In the genomic region with DNA sequence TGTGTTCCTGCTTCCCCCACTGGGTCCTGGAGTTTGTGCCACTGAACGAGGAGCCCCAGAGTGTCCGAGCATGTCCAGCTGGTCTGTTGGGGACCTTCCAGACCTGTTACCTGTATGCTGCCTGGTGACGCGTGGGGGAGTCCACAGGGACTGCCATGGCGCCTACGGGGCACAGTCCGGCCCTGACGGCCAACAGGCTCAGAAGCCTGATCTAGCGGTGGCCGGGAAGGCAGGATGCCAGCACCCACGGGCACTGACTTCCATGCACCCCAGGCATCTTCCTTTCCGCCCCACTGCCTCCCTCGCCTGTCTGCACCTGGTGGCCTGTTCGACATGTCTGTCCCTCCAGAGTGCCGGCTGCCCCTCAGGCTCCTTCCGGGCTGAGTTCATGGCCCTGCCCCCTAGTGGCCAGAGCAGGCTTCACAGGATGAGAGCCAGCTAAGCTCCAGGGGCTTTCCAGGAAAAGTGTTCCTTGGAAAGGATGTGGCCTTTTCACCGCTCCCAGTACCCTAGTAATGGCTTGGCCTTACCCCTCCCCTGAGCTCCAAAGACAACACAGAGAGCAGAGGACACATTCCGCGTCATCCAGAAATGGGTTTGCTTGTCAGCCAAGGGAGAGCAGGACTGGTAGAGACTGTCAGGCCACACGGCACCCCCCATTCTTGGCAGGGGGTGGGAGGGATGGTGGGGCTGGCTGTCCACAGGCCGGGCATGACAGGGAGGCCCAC, we compare ENCODE assay signal across 8 cellular contexts. TPM values are rescaled to one million over a fixed set of nuclear protein-coding genes. Genes with fewer than 3 reads are reported as not detected.
DNase-seq lines count a peak whose midpoint lies in the region; ATAC-seq, FAIRE-seq and TF ChIP-seq lines count a peak whose summit lies in the region.

No MANE protein-coding gene starts in this region.

- 53% methylated on average over 21 of the region's 21 CpGs for whole genome bisulfite sequencing in GM12878 (ENCODE audit: insufficient coverage, insufficient replicate concordance, low lambda C conversion rate, missing lambda C conversion rate)

- H3K4me1 Mint-ChIP-seq in CD8-positive, alpha-beta T cell (ENCODE audit: low read depth), result peaks cover 9% of the 10 kb centered on the region
- peaks cover 27% of the 10 kb centered on the region for H3K4me1 Mint-ChIP-seq in T-helper 2 cell treated with Interferon-gamma antibody and Interleukin-4, amounts not matched to agents 5 μg/mL and 100 μg/mL, for 36 hours (ENCODE audit: low read depth)

- H3K79me2 ChIP-seq in GM12878 (ENCODE audit: control insufficient read depth, insufficient read depth, low read length), result no peaks in the 10 kb centered on the region

- TF ChIP-seq POLR2A in GM12878 (IDR thresholded peaks at IDR 0.05; ENCODE audit: low read depth, low read length), result no peak

- peak overlapping the region; percentile 33; the same call in 1 of the 2 replicates for H2AFZ ChIP-seq in GM12878 (ENCODE audit: control insufficient read depth, low read depth, low read length)

- ATAC-seq in CD8-positive, alpha-beta T cell, result peak; percentile 49
- peak; percentile 86 for ATAC-seq in GM12878
- no peak for ATAC-seq in HG02870 (IDR thresholded peaks at IDR 0.05; ENCODE audit: unreplicated experiment)
- ATAC-seq in GM19023 (IDR thresholded peaks at IDR 0.05; ENCODE audit: unreplicated experiment), result no peak

- no peaks in the 10 kb centered on the region for H3K36me3 Mint-ChIP-seq in CD8-positive, alpha-beta T cell
- no peaks in the 10 kb centered on the region for H3K36me3 Mint-ChIP-seq in T-helper 2 cell treated with Interferon-gamma antibody and Interleukin-4, amounts not matched to agents 5 μg/mL and 100 μg/mL, for 36 hours (ENCODE audit: low read depth)

- H3K9ac ChIP-seq in GM12878 (ENCODE audit: control insufficient read depth, insufficient read depth, low read length), result no peak overlapping the region

- H3K9me3 Mint-ChIP-seq in CD8-positive, alpha-beta T cell, result no peaks in the 10 kb centered on the region
- H3K9me3 Mint-ChIP-seq in T-helper 2 cell treated with Interferon-gamma antibody and Interleukin-4, amounts not matched to agents 5 μg/mL and 100 μg/mL, for 36 hours, result no peaks in the 10 kb centered on the region

- no TSS peak for BruUV-seq in GM12878 (replicated peaks; lab: Mats Ljungman, UMichigan)

- SMC1A ChIA-PET in GM12878 (lab: Charles Lee; ENCODE audit: uncharacterized antibody, unreplicated experiment), result interaction anchor here (0.6 to 4.8 kb wide), 10 partner anchors 8 to 296 kb away, joined by 3 to 23 read pairs (median 4); no protein-coding TSS in a partner anchor

- H3K4me1 ChIP-seq in CD8-positive, alpha-beta T cell (ENCODE audit: insufficient read depth, low read length), result peaks cover 4% of the 10 kb centered on the region
- H3K4me1 ChIP-seq in GM12878 (ENCODE audit: control insufficient read depth, insufficient read depth, low read length), result peaks cover 14% of the 10 kb centered on the region; the same call in 1 of the 2 replicates

- in situ Hi-C loops in GM12878 (cut with MboI), result no loop called here

- intact Hi-C loops in CD8-positive, alpha-beta T cell (cut with DNase I, micrococcal nuclease), result loop anchor here in 1 of 2 experiments (1.0 kb wide), 1 partner anchor 158 kb away; no protein-coding TSS in a partner anchor
- intact Hi-C loops in GM12878 (cut with micrococcal nuclease; ENCODE audit: unreplicated experiment), result no loop called here

- H3K9me3 ChIP-seq in CD8-positive, alpha-beta T cell (ENCODE audit: low read length), result no peaks in the 10 kb centered on the region
- H3K9me3 ChIP-seq in GM12878 (replicated peaks; ENCODE audit: control insufficient read depth, insufficient read depth, low read length), result no peaks in the 10 kb centered on the region

- H3K27ac Mint-ChIP-seq in CD8-positive, alpha-beta T cell, result no peak overlapping the region
- H3K27ac Mint-ChIP-seq in T-helper 2 cell treated with Interferon-gamma antibody and Interleukin-4, amounts not matched to agents 5 μg/mL and 100 μg/mL, for 36 hours, result no peak overlapping the region

- H3K27ac ChIP-seq in CD8-positive, alpha-beta T cell (ENCODE audit: low read depth, low read length), result no peak overlapping the region
- H3K27ac ChIP-seq in GM12878 (ENCODE audit: control insufficient read depth, insufficient read depth), result no peak overlapping the region

- no peaks in the 10 kb centered on the region for H4K20me1 ChIP-seq in GM12878 (ENCODE audit: control insufficient read depth, insufficient read depth)

- H3K4me3 Mint-ChIP-seq in CD8-positive, alpha-beta T cell, result no peak overlapping the region
- no peak overlapping the region for H3K4me3 Mint-ChIP-seq in T-helper 2 cell treated with Interferon-gamma antibody and Interleukin-4, amounts not matched to agents 5 μg/mL and 100 μg/mL, for 36 hours

- no peak for TF ChIP-seq EP300 in GM12878 (IDR thresholded peaks at IDR 0.05; ENCODE audit: borderline replicate concordance in 1 of 2, control insufficient read depth in 1 of 2, low read depth in 2 of 2, low read length in 2 of 2)

- no peaks in the 10 kb centered on the region for H3K27me3 Mint-ChIP-seq in CD8-positive, alpha-beta T cell (ENCODE audit: low read depth)
- H3K27me3 Mint-ChIP-seq in T-helper 2 cell treated with Interferon-gamma antibody and Interleukin-4, amounts not matched to agents 5 μg/mL and 100 μg/mL, for 36 hours (ENCODE audit: low read depth), result no peaks in the 10 kb centered on the region

- TF ChIP-seq RAD21 in GM12878 (IDR thresholded peaks at IDR 0.05; ENCODE audit: insufficient read depth, low read depth, low read length), result peak; percentile 24; the same call in 1 of the 2 replicates

- FAIRE-seq in GM12878 (lab: Jason Lieb, UNC), result no peak

- no peak overlapping the region for H3K4me3 ChIP-seq in CD8-positive, alpha-beta T cell (ENCODE audit: low read depth, low read length)
- H3K4me3 ChIP-seq in GM12878, result no peak overlapping the region

- POLR2A ChIA-PET in CD8-positive, alpha-beta T cell (lab: Charles Lee), result no interaction called here
- POLR2A ChIA-PET in GM12878 (lab: Charles Lee), result interaction anchor here (1.0 to 2.0 kb wide), 3 partner anchors 7 to 68 kb away, joined by 3 to 4 read pairs (median 3); a partner anchor contains a TSS

- RAD21 ChIA-PET in GM12878 (lab: Charles Lee; ENCODE audit: unreplicated experiment), result interaction anchor here (0.8 to 1.5 kb wide), 5 partner anchors 8 to 158 kb away, joined by 3 to 8 read pairs (median 3); no protein-coding TSS in a partner anchor

- peak; percentile 18 to 72 (median 59) for DNase-seq in CD8-positive, alpha-beta T cell
- peak; percentile 77 for DNase-seq in HT-29 (ENCODE audit: low spot score)
- peak; percentile 50 for DNase-seq in T-helper 2 cell treated with Interferon-gamma antibody and Interleukin-4, amounts not matched to agents 5 μg/mL and 100 μg/mL, for 36 hours (ENCODE audit: low spot score)
- DNase-seq in GM12878 (ENCODE audit: low read depth, low spot score), result no peak
- peak; percentile 50 for DNase-seq in iris pigment epithelial cell (ENCODE audit: low read depth)
- peak; percentile 64 for DNase-seq in stimulated activated CD4-positive, alpha-beta T cell treated with anti-CD3 and anti-CD28 coated beads, Interleukin-4, amount 100 ng/mL, for 1 hour

- no peaks in the 10 kb centered on the region for H3K27me3 ChIP-seq in CD8-positive, alpha-beta T cell (ENCODE audit: insufficient read depth, low read length)
- H3K27me3 ChIP-seq in GM12878 (replicated peaks in 1 of 2; ENCODE audit: control insufficient read depth in 2 of 2, insufficient read depth in 2 of 2, low read length in 1 of 2), result no peaks in the 10 kb centered on the region

- 0 out of 2 replicates have a peak overlapping the region, but pooled peaks have one; percentile 3 for H3K4me2 ChIP-seq in GM12878 (ENCODE audit: control insufficient read depth, insufficient read depth)

- TF ChIP-seq CTCF in CD8-positive, alpha-beta T cell (IDR thresholded peaks at IDR 0.05), result peak; percentile 81
- peak; percentile 63 to 92 (median 90) for TF ChIP-seq CTCF in GM12878 (IDR thresholded peaks at IDR 0.05 in 2 of 3, conservative IDR thresholded peaks at IDR 0.05 in 1 of 3; ENCODE audit: control insufficient read depth in 2 of 3, extremely low read depth in 1 of 3, insufficient read depth in 1 of 3, low read depth in 3 of 3, low read length in 3 of 3)

- CTCF ChIA-PET in CD8-positive, alpha-beta T cell (lab: Charles Lee), result interaction anchor here (0.5 to 2.6 kb wide), 28 partner anchors 8 to 547 kb away, joined by 3 to 16 read pairs (median 4); a partner anchor contains a TSS
- CTCF ChIA-PET in GM12878 (lab: Yijun Ruan, JAX), result interaction anchor here (0.7 to 9.6 kb wide), 26 partner anchors 8 to 585 kb away, joined by 3 to 142 read pairs (median 4); a partner anchor contains a TSS

- H3K36me3 ChIP-seq in CD8-positive, alpha-beta T cell (ENCODE audit: insufficient read depth, low read length), result no peaks in the 10 kb centered on the region
- no peaks in the 10 kb centered on the region for H3K36me3 ChIP-seq in GM12878 (ENCODE audit: control insufficient read depth in 2 of 2, insufficient read depth in 2 of 2, low read length in 1 of 2)

RNA-seq across cellular contexts. Expression of a gene that starts 35.7 kb away (rescaled TPM):
- total RNA-seq in CD8-positive, alpha-beta T cell, result 10 to 100 TPM; 57.8 to 62.0 TPM
- total RNA-seq in HT-29 (2014; rRNA removed; shearing (Covaris generic)), result 129 and 136 TPM in 2 replicates
- 17.2 and 19.9 TPM in 2 replicates for total RNA-seq in GM12878 (2013; cell fraction: nucleolus; rRNA removed)
- total RNA-seq in GM12878 (2014; rRNA removed) (22.9 and 26.0 TPM in 2 replicates), GM12878 (2014; rRNA removed; fragmentation: Illumina TruSeq; extraction: Trizol) (17.8 and 18.2 TPM in 2 replicates), GM12878 (2021) (22.9 and 25.7 TPM in 2 replicates)
- polyA plus RNA-seq in GM12878 (2011; ENCODE audit: low read depth), result 11.0 TPM
- polyA plus RNA-seq in GM12878 (2011; rRNA removed) (28.4 and 29.5 TPM in 2 replicates), GM12878 (2014; fragmentation: Illumina TruSeq; extraction: Trizol) (18.3 and 20.8 TPM in 2 replicates), GM12878 (2014; fragmentation: Nextera tagmentation; extraction: Ambion mirVana) (10 to 100 TPM in 1 of 2 experiments, 1 to 10 TPM in 1; 5.8 to 11.2 TPM), GM12878 (2014; rRNA removed) (22.2 and 23.6 TPM in 2 replicates), GM12878 (2016; fragmentation: Nextera tagmentation; extraction: Ambion mirVana) (10 to 100 TPM; 29.2 to 31.3 TPM)
- polyA plus RNA-seq in GM12878 (2011; cell fraction: cytosol; rRNA removed), result 19.3 and 20.9 TPM in 2 replicates
- 16.1 and 17.5 TPM in 2 replicates for polyA plus RNA-seq in GM12878 (2011; cell fraction: nucleus; rRNA removed)
- polyA plus RNA-seq in GM12878 (2012), result 13.8 and 14.7 TPM in 2 replicates
- 14.7 and 17.3 TPM in 2 replicates for polyA minus RNA-seq in GM12878 (2011; rRNA and poly(A)+ RNA removed)
- 4.0 and 5.6 TPM in 2 replicates for polyA minus RNA-seq in GM12878 (2011; cell fraction: cytosol; rRNA and poly(A)+ RNA removed)
- polyA minus RNA-seq in GM12878 (2011; cell fraction: nucleus; rRNA and poly(A)+ RNA removed), result 5.7 and 11.4 TPM in 2 replicates

RNA-seq across cellular contexts. Expression of a gene that starts 50.9 kb away (rescaled TPM):
- total RNA-seq in CD8-positive, alpha-beta T cell, result under 1 TPM in 1 of 2 experiments, not detected in 1; 0.08 TPM
- total RNA-seq in HT-29 (2014; rRNA removed; shearing (Covaris generic)), result 1.2 and 2.5 TPM in 2 replicates
- total RNA-seq in GM12878 (2013; cell fraction: nucleolus; rRNA removed), result 6.5 and 7.0 TPM in 2 replicates
- total RNA-seq in GM12878 (2014; rRNA removed) (1.5 and 1.7 TPM in 2 replicates), GM12878 (2014; rRNA removed; fragmentation: Illumina TruSeq; extraction: Trizol) (1.7 and 2.3 TPM in 2 replicates), GM12878 (2021) (1.7 TPM in 2 replicates)
- polyA plus RNA-seq in GM12878 (2011; ENCODE audit: low read depth), result 1.1 TPM
- polyA plus RNA-seq in GM12878 (2011; rRNA removed) (0.87 and 0.98 TPM in 2 replicates), GM12878 (2014; fragmentation: Illumina TruSeq; extraction: Trizol) (2.0 and 2.4 TPM in 2 replicates), GM12878 (2014; fragmentation: Nextera tagmentation; extraction: Ambion mirVana) (under 1 TPM; 0.35 to 0.40 TPM), GM12878 (2014; rRNA removed) (2.2 and 2.5 TPM in 2 replicates), GM12878 (2016; fragmentation: Nextera tagmentation; extraction: Ambion mirVana) (1 to 10 TPM in 1 of 2 experiments, under 1 TPM in 1; 0.54 to 1.8 TPM)
- 0.51 and 0.59 TPM in 2 replicates for polyA plus RNA-seq in GM12878 (2011; cell fraction: cytosol; rRNA removed)
- polyA plus RNA-seq in GM12878 (2011; cell fraction: nucleus; rRNA removed), result 0.80 and 0.91 TPM in 2 replicates
- polyA plus RNA-seq in GM12878 (2012), result 0.62 and 0.86 TPM in 2 replicates
- polyA minus RNA-seq in GM12878 (2011; rRNA and poly(A)+ RNA removed), result 0.46 and 1.2 TPM in 2 replicates
- 0.52 TPM in 1 of 2 replicates, not detected in the other for polyA minus RNA-seq in GM12878 (2011; cell fraction: cytosol; rRNA and poly(A)+ RNA removed)
- 0.73 and 1.1 TPM in 2 replicates for polyA minus RNA-seq in GM12878 (2011; cell fraction: nucleus; rRNA and poly(A)+ RNA removed)

RNA-seq across cellular contexts. Expression of a gene that starts 51.8 kb away (rescaled TPM):
- 1 to 10 TPM in 1 of 2 experiments, under 1 TPM in 1; 0.28 to 1.1 TPM for total RNA-seq in CD8-positive, alpha-beta T cell
- 0.03 and 0.28 TPM in 2 replicates for total RNA-seq in HT-29 (2014; rRNA removed; shearing (Covaris generic))
- 0.32 and 1.2 TPM in 2 replicates for total RNA-seq in GM12878 (2013; cell fraction: nucleolus; rRNA removed)
- 0.05 and 0.11 TPM in 2 replicates for total RNA-seq in GM12878 (2014; rRNA removed)
- 0.09 TPM in 1 of 2 replicates, not detected in the other for total RNA-seq in GM12878 (2014; rRNA removed; fragmentation: Illumina TruSeq; extraction: Trizol)
- total RNA-seq in GM12878 (2021), result 0.13 and 0.19 TPM in 2 replicates
- polyA plus RNA-seq in GM12878 (2011; ENCODE audit: low read depth), result 0.16 TPM
- 0.26 and 0.27 TPM in 2 replicates for polyA plus RNA-seq in GM12878 (2011; rRNA removed)
- 0.18 and 0.63 TPM in 2 replicates for polyA plus RNA-seq in GM12878 (2011; cell fraction: cytosol; rRNA removed)
- 0.34 and 1.1 TPM in 2 replicates for polyA plus RNA-seq in GM12878 (2011; cell fraction: nucleus; rRNA removed)
- polyA plus RNA-seq in GM12878 (2012), result 0.11 and 0.22 TPM in 2 replicates
- 0.13 and 0.22 TPM in 2 replicates for polyA plus RNA-seq in GM12878 (2014; fragmentation: Illumina TruSeq; extraction: Trizol)
- polyA plus RNA-seq in GM12878 (2014; fragmentation: Nextera tagmentation; extraction: Ambion mirVana), result under 1 TPM in 1 of 2 experiments, not detected in 1; 0.03 TPM
- polyA plus RNA-seq in GM12878 (2014; rRNA removed), result 0.17 and 0.22 TPM in 2 replicates
- polyA plus RNA-seq in GM12878 (2016; fragmentation: Nextera tagmentation; extraction: Ambion mirVana), result under 1 TPM; 0.09 to 0.32 TPM
- polyA minus RNA-seq in GM12878 (2011; rRNA and poly(A)+ RNA removed), result 0.15 and 0.29 TPM in 2 replicates
- polyA minus RNA-seq in GM12878 (2011; cell fraction: cytosol; rRNA and poly(A)+ RNA removed), result not detected in 2 replicates
- 0.12 TPM in 1 of 2 replicates, not detected in the other for polyA minus RNA-seq in GM12878 (2011; cell fraction: nucleus; rRNA and poly(A)+ RNA removed)

Comparison
In these comparisons a context has a peak if more than half of its experiments do, and no peak if none do; other contexts are left out.
1. ATAC-seq: peak in CD8-positive, alpha-beta T cell (single experiment) and GM12878 (single experiment); none in HG02870 (single experiment) and GM19023 (single experiment).